8 cellular contexts compared by ENCODE assay signal in the genomic region with DNA sequence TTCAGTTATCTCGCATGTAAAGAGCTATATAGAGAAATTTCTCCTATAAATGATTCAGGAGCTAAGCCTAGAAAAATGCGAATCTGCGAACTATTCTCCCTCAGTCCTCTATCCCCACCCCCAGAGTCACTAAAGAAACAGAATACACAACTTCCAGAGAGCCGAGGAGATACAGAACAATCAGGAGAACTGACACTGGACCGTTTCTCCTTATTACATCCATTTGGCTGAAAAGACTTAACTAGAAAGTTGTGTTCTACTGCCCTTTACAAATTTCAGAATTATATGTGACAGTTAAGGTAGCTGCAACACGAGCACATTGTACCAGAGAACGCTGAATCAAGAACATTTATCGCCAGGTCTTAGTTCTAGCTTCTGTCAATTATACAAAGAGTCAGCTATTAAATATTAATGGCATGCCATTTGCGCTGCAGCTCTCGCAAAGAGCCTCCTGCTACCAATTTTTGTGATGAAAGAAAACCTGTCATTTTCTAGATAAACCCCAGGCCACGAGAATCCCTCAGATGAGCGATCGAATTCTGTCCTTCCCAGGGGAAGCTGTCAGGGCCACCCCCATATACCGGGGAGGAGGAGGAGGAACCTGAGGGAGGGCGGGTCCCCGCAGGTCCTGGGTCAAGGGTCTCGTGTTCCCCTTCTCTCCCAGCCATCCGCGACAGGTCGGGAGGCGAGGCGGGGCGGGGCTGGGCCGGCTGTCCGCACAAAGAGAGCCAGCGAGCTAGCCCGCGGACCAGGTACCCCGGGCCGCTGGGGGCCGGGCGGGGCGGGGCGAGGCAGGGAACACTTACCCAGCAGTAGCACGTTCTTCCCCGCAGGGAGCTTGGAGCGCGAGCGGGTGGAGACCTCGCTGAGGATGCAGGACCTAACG. TPM values are rescaled to one million over a fixed set of nuclear protein-coding genes. Genes with fewer than 3 reads are reported as not detected.
DNase-seq lines count a peak whose midpoint lies in the region; ATAC-seq lines count a peak whose summit lies in the region.

No MANE protein-coding gene starts in this region.

- H3K9ac ChIP-seq in muscle layer of colon (ENCODE audit: low read length) = peak overlapping the region; percentile 74

- peak overlapping the region; percentile 94 for H3K4me3 Mint-ChIP-seq in stimulated activated memory B cell treated with anti-CD40 and anti-IgM and Interleukin-4, amounts not matched to agents 10 μg/mL and 1 μg/mL and 100 μg/mL, for 72 hours

- no peaks in the 10 kb centered on the region for H3K9me3 ChIP-seq in muscle layer of colon (ENCODE audit: low read length)

- H3K36me3 ChIP-seq in muscle layer of colon (ENCODE audit: insufficient read depth, low read length) = no peaks in the 10 kb centered on the region

- ATAC-seq in GM18498 (IDR thresholded peaks at IDR 0.05; ENCODE audit: unreplicated experiment) (peak; percentile 52), HG02885 (IDR thresholded peaks at IDR 0.05; ENCODE audit: poor library complexity, unreplicated experiment) (peak; percentile 56), esophagus mucosa (peak; percentile 66)
- ATAC-seq in stimulated activated memory B cell treated with anti-CD40 and anti-IgM and Interleukin-4, amounts not matched to agents 10 μg/mL and 1 μg/mL and 100 μg/mL, for 72 hours = peak; percentile 67

- no peaks in the 10 kb centered on the region for H3K27me3 Mint-ChIP-seq in stimulated activated memory B cell treated with anti-CD40 and anti-IgM and Interleukin-4, amounts not matched to agents 10 μg/mL and 1 μg/mL and 100 μg/mL, for 72 hours

- peaks cover 18% of the 10 kb centered on the region for H3K4me1 Mint-ChIP-seq in stimulated activated memory B cell treated with anti-CD40 and anti-IgM and Interleukin-4, amounts not matched to agents 10 μg/mL and 1 μg/mL and 100 μg/mL, for 72 hours

- H3K9me3 Mint-ChIP-seq in stimulated activated memory B cell treated with anti-CD40 and anti-IgM and Interleukin-4, amounts not matched to agents 10 μg/mL and 1 μg/mL and 100 μg/mL, for 72 hours = no peaks in the 10 kb centered on the region

- H3K27me3 ChIP-seq in muscle layer of colon (ENCODE audit: control insufficient read depth in 1 of 2, insufficient read depth in 2 of 2, low read length in 2 of 2) = no peaks in the 10 kb centered on the region

- peak overlapping the region; percentile 90 for H3K27ac Mint-ChIP-seq in stimulated activated memory B cell treated with anti-CD40 and anti-IgM and Interleukin-4, amounts not matched to agents 10 μg/mL and 1 μg/mL and 100 μg/mL, for 72 hours

- peaks cover 11% of the 10 kb centered on the region for H3K4me1 ChIP-seq in muscle layer of colon (ENCODE audit: insufficient read depth, low read length)

- peaks cover 2% of the 10 kb centered on the region for H3K36me3 Mint-ChIP-seq in stimulated activated memory B cell treated with anti-CD40 and anti-IgM and Interleukin-4, amounts not matched to agents 10 μg/mL and 1 μg/mL and 100 μg/mL, for 72 hours

- peak overlapping the region; percentile 95 for H3K27ac ChIP-seq in muscle layer of colon (ENCODE audit: low read depth, low read length)

- DNase-seq in 8988T (peak; percentile 25), NCI-H2171 treated with DMSO at 0.1 percent for 48 hours (lab: John Stamatoyannopoulos, UW) (peak; percentile 52)
- peak; percentile 45 for DNase-seq in activated CD8-positive, alpha-beta memory T cell treated with anti-CD3 and anti-CD28 coated beads, Interleukin-2, amount 50 U/mL, for 4 hours

- H3K4me3 ChIP-seq in muscle layer of colon (ENCODE audit: low read depth in 1 of 2, low read length in 2 of 2) = peak overlapping the region; percentile 91 to 94

RNA-seq across cellular contexts. Expression of a gene that starts 0.9 kb away (rescaled TPM):
- 21.3 TPM for total RNA-seq in esophagus mucosa

Comparison
In these comparisons a context has a peak if more than half of its experiments do, and no peak if none do; other contexts are left out.
1. Peak in every context shown above with its lines: DNase-seq, ATAC-seq, H3K4me3 ChIP-seq and H3K27ac ChIP-seq.